ENCODE assay signal across 27 cellular contexts in the genomic region with DNA sequence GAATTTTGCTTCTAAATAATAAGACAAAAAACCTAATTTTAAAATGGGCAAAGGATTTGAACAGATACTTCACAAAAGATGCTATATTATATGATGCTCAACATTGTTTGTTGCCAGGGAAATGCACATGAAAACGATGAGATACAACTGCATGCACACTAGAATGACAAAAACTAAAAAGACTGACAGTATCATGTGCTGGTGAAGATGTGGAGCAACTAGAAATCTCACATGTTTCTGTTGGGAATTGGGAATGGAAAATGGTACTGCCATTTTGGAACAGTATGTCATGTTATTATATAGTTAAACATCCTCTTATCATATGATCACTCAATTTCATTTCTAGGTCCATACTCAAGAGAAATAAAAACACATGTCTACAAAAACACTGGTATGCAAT.
"Had no signal": no experiment of that assay in that cellular context is flagged by ENCODE, and none has a peak within 500 bp of the region (broad histone marks: within the 10 kb centered on the region; RNA-seq: fewer than 3 reads in every experiment).

No MANE protein-coding gene starts in this region.

- H3K27me3 ChIP-seq: stomach, suprapubic skin, testis, thyroid gland, tibial artery, tibial nerve, transverse colon, upper lobe of left lung, upper lobe of right lung, uterus, vagina had no signal

- ATAC-seq: stimulated activated effector memory CD8-positive, alpha-beta T cell treated with anti-CD3 and anti-CD28 coated beads, Interleukin-12 subunit alpha, Interleukin-12 subunit beta, amount 100 ng/mL, for 72 hours; stimulated activated memory B cell treated with anti-CD40 and anti-IgM and Interleukin-4, amounts not matched to agents 10 μg/mL and 1 μg/mL and 100 μg/mL, for 72 hours; stimulated activated naive B cell treated with anti-CD40 and anti-IgM and Interleukin-4, amounts not matched to agents 10 μg/mL and 1 μg/mL and 100 μg/mL, for 72 hours; stimulated activated naive CD8-positive, alpha-beta T cell treated with anti-CD3 and anti-CD28 coated beads, Interleukin-15, amount 100 ng/mL, for 72 hours; stimulated activated naive CD8-positive, alpha-beta T cell treated with anti-CD3 and anti-CD28 coated beads, Interleukin-15, Interleukin-2, amounts not matched to agents 100 U/mL and 50 U/mL, for 24 hours; upper lobe of right lung had no signal

- H3K36me3 ChIP-seq: stomach, suprapubic skin, thoracic aorta, thyroid gland, tibial artery, tibial nerve, transverse colon, upper lobe of left lung, upper lobe of right lung, uterus, vagina had no signal

- DNase-seq: stimulated activated CD4-positive, alpha-beta T cell treated with anti-CD3 and anti-CD28 coated beads, Interleukin-2, amount 100 ng/mL, for 48 hours; stimulated activated CD4-positive, alpha-beta T cell treated with anti-CD3 and anti-CD28 coated beads, Interleukin-4, amount 100 ng/mL, for 1 hour; stimulated activated CD4-positive, alpha-beta T cell treated with anti-CD3 and anti-CD28 coated beads, Interleukin-4, amount 100 ng/mL, for 24 hours; stimulated activated CD4-positive, alpha-beta T cell treated with anti-CD3 and anti-CD28 coated beads, Interleukin-4, amount 100 ng/mL, for 4 hours; stimulated activated CD8-positive, alpha-beta memory T cell treated with anti-CD3 and anti-CD28 coated beads, Interleukin-4, amount 100 ng/mL, for 48 hours; stimulated activated naive B cell treated with anti-CD40 and anti-IgM and Interleukin-4, amounts not matched to agents 10 μg/mL and 1 μg/mL and 100 μg/mL, for 72 hours; stimulated activated naive CD4-positive, alpha-beta T cell; stimulated activated naive CD4-positive, alpha-beta T cell treated with Interleukin-2 at 50 U/mL for 16 hours; stimulated activated naive CD8-positive, alpha-beta T cell treated with anti-CD3 and anti-CD28 coated beads, Interleukin-15, amount 100 ng/mL, for 72 hours; stimulated activated naive CD8-positive, alpha-beta T cell treated with anti-CD3 and anti-CD28 coated beads, Interleukin-15, Interleukin-2, amounts not matched to agents 100 U/mL and 50 U/mL, for 24 hours; stomach; substantia nigra; testis; thyroid gland; tibial artery; transverse colon; trophoblast cell; upper lobe of left lung; upper lobe of right lung; uterus had no signal

- FAIRE-seq: urothelium cell line had no signal

- H3K9me3 ChIP-seq: suprapubic skin, testis, thoracic aorta, thyroid gland, tibial artery, upper lobe of right lung, uterus, vagina had no signal

- H3K4me3 ChIP-seq: stomach, suprapubic skin, testis, thoracic aorta, thyroid gland, tibial artery, tibial nerve, transverse colon, upper lobe of left lung, upper lobe of right lung, uterus, vagina had no signal

- H3K27ac ChIP-seq: stomach, suprapubic skin, testis, thoracic aorta, thyroid gland, tibial artery, tibial nerve, transverse colon, upper lobe of left lung, upper lobe of right lung, uterus, vagina had no signal
